1 cellular context compared by ENCODE assay signal in genomic region chr18:41660654-41661053, GRCh38.
TF ChIP-seq lines count a peak whose summit lies in the region.

No MANE protein-coding gene starts in this region.

TF ChIP-seq in GM23338, 12 proteins besides CTCF, POLR2A, EP300 and RAD21 (continued from another document):
- TF ChIP-seq ZNF462 (CRISPR knock-in tag; IDR thresholded peaks at IDR 0.05), result no peak
- TF ChIP-seq JUNB (IDR thresholded peaks at IDR 0.05; ENCODE audit: unreplicated experiment), result no peak
- no peak for TF ChIP-seq CREB1 (CRISPR knock-in tag; IDR thresholded peaks at IDR 0.05; ENCODE audit: low read depth)
- no peak for TF ChIP-seq STAT1 (IDR thresholded peaks at IDR 0.05; ENCODE audit: unreplicated experiment)
- no peak for TF ChIP-seq EZH2 (IDR thresholded peaks at IDR 0.05; ENCODE audit: low read depth, unreplicated experiment)
- no peak for TF ChIP-seq ETS1 (IDR thresholded peaks at IDR 0.05)
